24 cellular contexts compared by ENCODE assay signal in genomic region chr17:16820161-16820877, GRCh38.
DNase-seq lines count a peak whose midpoint lies in the region; ATAC-seq and TF ChIP-seq lines count a peak whose summit lies in the region.
"Had no signal": no experiment of that assay in that cellular context is flagged by ENCODE, and none has a peak within 500 bp of the region (broad histone marks: within the 10 kb centered on the region; RNA-seq: fewer than 3 reads in every experiment).

No MANE protein-coding gene starts in this region.

- in situ Hi-C loops in SK-MEL-5 (cut with HindIII; ENCODE audit: low pct_unique_long_range_greater_than_20kb, low sequenced_read_pairs): no loop called here

- TF ChIP-seq CTCF in heart right ventricle (IDR thresholded peaks at IDR 0.05): no peak
- TF ChIP-seq CTCF in CD14-positive monocyte (IDR thresholded peaks at IDR 0.05): no peak

- H3K9me3 Mint-ChIP-seq in CD14-positive monocyte: peaks cover 0 to 3% (median 0%) of the 10 kb centered on the region in 7 donors
- no peaks in the 10 kb centered on the region for H3K9me3 Mint-ChIP-seq in stimulated activated effector memory CD8-positive, alpha-beta T cell treated with anti-CD3 and anti-CD28 coated beads, Interleukin-12 subunit alpha, Interleukin-12 subunit beta, amount 100 ng/mL, for 72 hours
- H3K9me3 Mint-ChIP-seq: activated CD4-positive, alpha-beta memory T cell treated with anti-CD3 and anti-CD28 coated beads for 36 hours; immature natural killer cell had no signal

- intact Hi-C loops in heart right ventricle (cut with DNase I) (no loop called here), sciatic nerve (cut with DNase I) (no loop called here), CD14-positive monocyte (cut with micrococcal nuclease) (no loop called here)

- no peaks in the 10 kb centered on the region for H3K36me3 ChIP-seq in heart right ventricle
- H3K36me3 ChIP-seq: BLaER1 treated with 17β-estradiol and CSF1 and Interleukin-3, amounts not matched to agents 10 nM and 100 nM; lower lobe of right lung; MG63; neural progenitor cell; stomach; uterus had no signal

- H3K4me3 Mint-ChIP-seq in CD14-positive monocyte: no peak overlapping the region
- H3K4me3 Mint-ChIP-seq in stimulated activated effector memory CD8-positive, alpha-beta T cell treated with anti-CD3 and anti-CD28 coated beads, Interleukin-12 subunit alpha, Interleukin-12 subunit beta, amount 100 ng/mL, for 72 hours: no peak overlapping the region
- H3K4me3 Mint-ChIP-seq: activated CD4-positive, alpha-beta memory T cell treated with anti-CD3 and anti-CD28 coated beads for 36 hours; immature natural killer cell; neural progenitor cell had no signal

- H3K27me3 ChIP-seq in heart right ventricle: peaks cover 0 to 5% (median 0%) of the 10 kb centered on the region in 7 donors
- H3K27me3 ChIP-seq: BLaER1 treated with 17β-estradiol and CSF1 and Interleukin-3, amounts not matched to agents 10 nM and 100 nM; MG63; neural progenitor cell; uterus had no signal

- peak overlapping the region in 1 of 10 donors; percentile 19 for H3K4me3 ChIP-seq in heart right ventricle
- H3K4me3 ChIP-seq: BLaER1 treated with 17β-estradiol and CSF1 and Interleukin-3, amounts not matched to agents 10 nM and 100 nM; hepatocyte; lower lobe of right lung; MG63; neural progenitor cell; stomach; uterus had no signal

- H3K27ac ChIP-seq in heart right ventricle: peak overlapping the region in 5 of 10 donors; percentile 7 to 65 (median 37)
- H3K27ac ChIP-seq: BLaER1 treated with 17β-estradiol and CSF1 and Interleukin-3, amounts not matched to agents 10 nM and 100 nM; hepatocyte; lower lobe of right lung; neural progenitor cell; stomach; uterus had no signal

- no peaks in the 10 kb centered on the region for H3K36me3 Mint-ChIP-seq in CD14-positive monocyte
- no peaks in the 10 kb centered on the region for H3K36me3 Mint-ChIP-seq in stimulated activated effector memory CD8-positive, alpha-beta T cell treated with anti-CD3 and anti-CD28 coated beads, Interleukin-12 subunit alpha, Interleukin-12 subunit beta, amount 100 ng/mL, for 72 hours
- H3K36me3 Mint-ChIP-seq: activated CD4-positive, alpha-beta memory T cell treated with anti-CD3 and anti-CD28 coated beads for 36 hours; immature natural killer cell; neural progenitor cell had no signal

- no peak overlapping the region for H3K27ac Mint-ChIP-seq in CD14-positive monocyte
- H3K27ac Mint-ChIP-seq in stimulated activated effector memory CD8-positive, alpha-beta T cell treated with anti-CD3 and anti-CD28 coated beads, Interleukin-12 subunit alpha, Interleukin-12 subunit beta, amount 100 ng/mL, for 72 hours: no peak overlapping the region
- H3K27ac Mint-ChIP-seq: activated CD4-positive, alpha-beta memory T cell treated with anti-CD3 and anti-CD28 coated beads for 36 hours; immature natural killer cell had no signal

- 24 to 28% methylated on average over 7 of the region's 7 CpGs for WGBS in heart right ventricle, 2 donors

- DNase-seq in A172 (ENCODE audit: low spot score): peak; percentile 61
- DNase-seq in SK-MEL-5 (ENCODE audit: low read depth, low spot score): peak; percentile 47
- DNase-seq in heart right ventricle: peak; percentile 45 to 90
- no peak for DNase-seq in sciatic nerve (ENCODE audit: low spot score)
- DNase-seq in CD14-positive monocyte (ENCODE audit: low spot score): no peak
- no peak for DNase-seq in stimulated activated CD4-positive, alpha-beta T cell treated with anti-CD3 and anti-CD28 coated beads, Interleukin-4, amount 100 ng/mL, for 24 hours
- no peak for DNase-seq in stimulated activated effector memory CD8-positive, alpha-beta T cell treated with anti-CD3 and anti-CD28 coated beads, Interleukin-12 subunit alpha, Interleukin-12 subunit beta, amount 100 ng/mL, for 72 hours (ENCODE audit: low spot score in 2 of 2)
- DNase-seq in NCI-H2107 (lab: John Stamatoyannopoulos, UW): no peak
- DNase-seq: activated CD4-positive, alpha-beta memory T cell treated with anti-CD3 and anti-CD28 coated beads for 36 hours; activated gamma-delta T cell; cortex of kidney; DMS153; immature natural killer cell; lower lobe of right lung; MG63; NCI-H1694; NCI-H2171 treated with DMSO at 0.1 percent for 48 hours; NCI-H526 treated with DMSO at 0.1 percent for 48 hours; stimulated activated CD4-positive, alpha-beta T cell treated with anti-CD3 and anti-CD28 coated beads, Interleukin-4, amount 100 ng/mL, for 4 hours; stomach; uterus had no signal

- H3K4me1 Mint-ChIP-seq in CD14-positive monocyte: no peaks in the 10 kb centered on the region
- no peaks in the 10 kb centered on the region for H3K4me1 Mint-ChIP-seq in stimulated activated effector memory CD8-positive, alpha-beta T cell treated with anti-CD3 and anti-CD28 coated beads, Interleukin-12 subunit alpha, Interleukin-12 subunit beta, amount 100 ng/mL, for 72 hours
- H3K4me1 Mint-ChIP-seq: immature natural killer cell, neural progenitor cell had no signal

- H3K9me3 ChIP-seq in heart right ventricle: no peaks in the 10 kb centered on the region
- H3K9me3 ChIP-seq: BLaER1 treated with 17β-estradiol and CSF1 and Interleukin-3, amounts not matched to agents 10 nM and 100 nM; lower lobe of right lung; MG63; stomach; uterus had no signal

- H3K4me1 ChIP-seq in heart right ventricle: peaks cover 0 to 30% (median 13%) of the 10 kb centered on the region in 9 donors
- H3K4me1 ChIP-seq: uterus had no signal

- ATAC-seq in heart right ventricle: peak; percentile 75 to 97 (median 84)
- ATAC-seq in sciatic nerve: peak; percentile 62
- no peak for ATAC-seq in stimulated activated effector memory CD8-positive, alpha-beta T cell treated with anti-CD3 and anti-CD28 coated beads, Interleukin-12 subunit alpha, Interleukin-12 subunit beta, amount 100 ng/mL, for 72 hours
- ATAC-seq: lower lobe of right lung had no signal

- H3K27me3 Mint-ChIP-seq in CD14-positive monocyte (ENCODE audit: low read depth in 3 of 3): peaks cover 3 to 5% (median 3%) of the 10 kb centered on the region in 3 donors
- H3K27me3 Mint-ChIP-seq: activated CD4-positive, alpha-beta memory T cell treated with anti-CD3 and anti-CD28 coated beads for 36 hours had no signal

Comparison
In these comparisons a context has a peak if more than half of its experiments do, and no peak if none do; other contexts are left out.
1. DNase-seq: peak in A172 (single experiment), SK-MEL-5 (single experiment) and heart right ventricle (2 of 2); none in sciatic nerve (single experiment), CD14-positive monocyte (single experiment), stimulated activated CD4-positive, alpha-beta T cell treated with anti-CD3 and anti-CD28 coated beads, Interleukin-4, amount 100 ng/mL, for 24 hours (single experiment), stimulated activated effector memory CD8-positive, alpha-beta T cell treated with anti-CD3 and anti-CD28 coated beads, Interleukin-12 subunit alpha, Interleukin-12 subunit beta, amount 100 ng/mL, for 72 hours (0 of 2) and NCI-H2107 (single experiment).